In genomic region chr13:38530492-38530891, GRCh38 we compare ENCODE assay signal across 11 cellular contexts.
A peak's percentile ranks its signal among the peaks of the same experiment; 100 is the strongest.
DNase-seq lines count a peak whose midpoint lies in the region; ATAC-seq and TF ChIP-seq lines count a peak whose summit lies in the region.
"Had no signal": no experiment of that assay in that cellular context is flagged by ENCODE, and none has a peak within 500 bp of the region (broad histone marks: within the 10 kb centered on the region; RNA-seq: fewer than 3 reads in every experiment).

No MANE protein-coding gene starts in this region.

- H3K79me2 ChIP-seq in DND-41 (ENCODE audit: insufficient read depth, low read length) = no peaks in the 10 kb centered on the region

- H3K36me3 Mint-ChIP-seq in activated naive CD8-positive, alpha-beta T cell treated with anti-CD3 and anti-CD28 coated beads for 36 hours = no peaks in the 10 kb centered on the region

- no peak overlapping the region for H3K9ac ChIP-seq in DND-41 (ENCODE audit: low read depth, low read length)

- no peaks in the 10 kb centered on the region for H3K9me3 ChIP-seq in DND-41 (ENCODE audit: insufficient read depth, low read length, severe bottlenecking)
- H3K9me3 ChIP-seq: esophagus muscularis mucosa had no signal

- no peaks in the 10 kb centered on the region for H4K20me1 ChIP-seq in DND-41 (ENCODE audit: insufficient read depth, low read length)

- ATAC-seq in DND-41 (ENCODE audit: insufficient read depth, low read depth) (no peak), HG02885 (IDR thresholded peaks at IDR 0.05; ENCODE audit: poor library complexity, unreplicated experiment) (peak; percentile 68), GM19023 (IDR thresholded peaks at IDR 0.05; ENCODE audit: unreplicated experiment) (no peak)
- no peak for ATAC-seq in stimulated activated naive CD8-positive, alpha-beta T cell treated with anti-CD3 and anti-CD28 coated beads, Interleukin-15, amount 100 ng/mL, for 72 hours

- no peak for DNase-seq in DND-41
- DNase-seq in astrocyte of the hippocampus (ENCODE audit: low read depth, low spot score) = peak; percentile 18
- DNase-seq in midbrain (lab: John Stamatoyannopoulos, UW) = peak; percentile 0
- no peak for DNase-seq in stimulated activated naive CD8-positive, alpha-beta T cell treated with anti-CD3 and anti-CD28 coated beads, Interleukin-15, amount 100 ng/mL, for 72 hours
- no peak for DNase-seq in activated naive CD8-positive, alpha-beta T cell treated with anti-CD3 and anti-CD28 coated beads for 36 hours
- no peak for DNase-seq in NCI-H1930 (lab: John Stamatoyannopoulos, UW)
- DNase-seq: activated CD4-positive, alpha-beta memory T cell treated with anti-CD3 and anti-CD28 coated beads, Interleukin-2, amount 10 ng/mL, durations not matched to agents 7 days and 5 days; KG1 had no signal

- no peaks in the 10 kb centered on the region for H3K4me1 ChIP-seq in DND-41 (ENCODE audit: insufficient read depth, low read length)
- H3K4me1 ChIP-seq: esophagus muscularis mucosa had no signal

- H3K4me3 Mint-ChIP-seq in stimulated activated naive CD8-positive, alpha-beta T cell treated with anti-CD3 and anti-CD28 coated beads, Interleukin-15, amount 100 ng/mL, for 72 hours = no peak overlapping the region
- no peak overlapping the region for H3K4me3 Mint-ChIP-seq in activated naive CD8-positive, alpha-beta T cell treated with anti-CD3 and anti-CD28 coated beads for 36 hours
- H3K4me3 Mint-ChIP-seq: activated CD4-positive, alpha-beta memory T cell treated with anti-CD3 and anti-CD28 coated beads, Interleukin-2, amount 10 ng/mL, durations not matched to agents 7 days and 5 days had no signal

- H2AFZ ChIP-seq in DND-41 (ENCODE audit: low read depth, low read length) = no peak overlapping the region

- H3K9me3 Mint-ChIP-seq in stimulated activated naive CD8-positive, alpha-beta T cell treated with anti-CD3 and anti-CD28 coated beads, Interleukin-15, amount 100 ng/mL, for 72 hours = no peaks in the 10 kb centered on the region
- H3K9me3 Mint-ChIP-seq in activated naive CD8-positive, alpha-beta T cell treated with anti-CD3 and anti-CD28 coated beads for 36 hours = no peaks in the 10 kb centered on the region
- H3K9me3 Mint-ChIP-seq: activated CD4-positive, alpha-beta memory T cell treated with anti-CD3 and anti-CD28 coated beads, Interleukin-2, amount 10 ng/mL, durations not matched to agents 7 days and 5 days had no signal

- peaks cover under 1% of the 10 kb centered on the region for H3K27me3 Mint-ChIP-seq in stimulated activated naive CD8-positive, alpha-beta T cell treated with anti-CD3 and anti-CD28 coated beads, Interleukin-15, amount 100 ng/mL, for 72 hours
- H3K27me3 Mint-ChIP-seq in activated naive CD8-positive, alpha-beta T cell treated with anti-CD3 and anti-CD28 coated beads for 36 hours = no peaks in the 10 kb centered on the region
- H3K27me3 Mint-ChIP-seq: activated CD4-positive, alpha-beta memory T cell treated with anti-CD3 and anti-CD28 coated beads, Interleukin-2, amount 10 ng/mL, durations not matched to agents 7 days and 5 days had no signal

- no peak overlapping the region for H3K27ac Mint-ChIP-seq in stimulated activated naive CD8-positive, alpha-beta T cell treated with anti-CD3 and anti-CD28 coated beads, Interleukin-15, amount 100 ng/mL, for 72 hours
- H3K27ac Mint-ChIP-seq in activated naive CD8-positive, alpha-beta T cell treated with anti-CD3 and anti-CD28 coated beads for 36 hours = no peak overlapping the region
- H3K27ac Mint-ChIP-seq: activated CD4-positive, alpha-beta memory T cell treated with anti-CD3 and anti-CD28 coated beads, Interleukin-2, amount 10 ng/mL, durations not matched to agents 7 days and 5 days had no signal

- no peak overlapping the region for H3K4me3 ChIP-seq in DND-41 (ENCODE audit: low read depth in 1 of 2, low read length in 2 of 2)
- H3K4me3 ChIP-seq: esophagus muscularis mucosa had no signal

- no peaks in the 10 kb centered on the region for H3K4me1 Mint-ChIP-seq in stimulated activated naive CD8-positive, alpha-beta T cell treated with anti-CD3 and anti-CD28 coated beads, Interleukin-15, amount 100 ng/mL, for 72 hours
- no peaks in the 10 kb centered on the region for H3K4me1 Mint-ChIP-seq in activated naive CD8-positive, alpha-beta T cell treated with anti-CD3 and anti-CD28 coated beads for 36 hours
- H3K4me1 Mint-ChIP-seq: activated CD4-positive, alpha-beta memory T cell treated with anti-CD3 and anti-CD28 coated beads, Interleukin-2, amount 10 ng/mL, durations not matched to agents 7 days and 5 days had no signal

- no peak overlapping the region for H3K27ac ChIP-seq in DND-41 (ENCODE audit: low read length)
- H3K27ac ChIP-seq: esophagus muscularis mucosa had no signal

- TF ChIP-seq CTCF in DND-41 (IDR thresholded peaks at IDR 0.05; ENCODE audit: borderline replicate concordance, extremely low read depth, low read length, poor library complexity, severe bottlenecking) = peak; percentile 17

- H3K27me3 ChIP-seq in DND-41 (ENCODE audit: insufficient read depth, low read length, poor library complexity) = no peaks in the 10 kb centered on the region
- H3K27me3 ChIP-seq: esophagus muscularis mucosa had no signal

- H3K4me2 ChIP-seq in DND-41 (ENCODE audit: insufficient read depth, low read length) = no peak overlapping the region

- H3K36me3 ChIP-seq in DND-41 (ENCODE audit: insufficient read depth, low read length) = no peaks in the 10 kb centered on the region
- H3K36me3 ChIP-seq: esophagus muscularis mucosa had no signal

Comparison
In these comparisons a context has a peak if more than half of its experiments do, and no peak if none do; other contexts are left out.
1. DNase-seq: peak in astrocyte of the hippocampus (single experiment) and midbrain (single experiment); none in DND-41 (single experiment), stimulated activated naive CD8-positive, alpha-beta T cell treated with anti-CD3 and anti-CD28 coated beads, Interleukin-15, amount 100 ng/mL, for 72 hours (0 of 2), activated naive CD8-positive, alpha-beta T cell treated with anti-CD3 and anti-CD28 coated beads for 36 hours (single experiment) and NCI-H1930 (0 of 2).